1 cellular context compared by ENCODE assay signal in genomic region chr16:67177743-67178699, GRCh38.
TF ChIP-seq lines count a peak whose summit lies in the region.

No MANE protein-coding gene starts in this region.

TF ChIP-seq in GM23338, 12 proteins besides CTCF, POLR2A, EP300 and RAD21 (continued from another document):
- TF ChIP-seq ZNF462 (CRISPR knock-in tag; IDR thresholded peaks at IDR 0.05) (no peak), POLR2AphosphoS5 (IDR thresholded peaks at IDR 0.05; ENCODE audit: low read depth) (peak; percentile 90), STAT1 (IDR thresholded peaks at IDR 0.05; ENCODE audit: unreplicated experiment) (no peak), EZH2phosphoT487 (IDR thresholded peaks at IDR 0.05; ENCODE audit: unreplicated experiment) (no peak), JUNB (IDR thresholded peaks at IDR 0.05; ENCODE audit: unreplicated experiment) (no peak)
